In genomic region chr7:99709838-99710541, GRCh38 we compare ENCODE assay signal across 25 cellular contexts. TPM values are rescaled to one million over a fixed set of nuclear protein-coding genes. Genes with fewer than 3 reads are reported as not detected.
"Had no signal": no experiment of that assay in that cellular context is flagged by ENCODE, and none has a peak within 500 bp of the region (broad histone marks: within the 10 kb centered on the region; RNA-seq: fewer than 3 reads in every experiment).

No MANE protein-coding gene starts in this region.

- H3K27ac Mint-ChIP-seq: endodermal cell; immature natural killer cell; natural killer cell; stimulated activated naive B cell treated with anti-CD40 and anti-IgM and Interleukin-4, amounts not matched to agents 10 μg/mL and 1 μg/mL and 100 μg/mL, for 72 hours had no signal

- H3K36me3 ChIP-seq: right atrium auricular region, sigmoid colon, thoracic aorta, transverse colon had no signal

- H3K27me3 ChIP-seq: esophagus muscularis mucosa, right atrium auricular region, sigmoid colon, transverse colon had no signal

- H3K4me1 ChIP-seq: esophagus muscularis mucosa, right atrium auricular region, sigmoid colon, transverse colon had no signal

- FAIRE-seq: kidney had no signal

- H3K36me3 Mint-ChIP-seq: natural killer cell had no signal

- ATAC-seq: left cardiac atrium; natural killer cell; stimulated activated naive B cell treated with anti-CD40 and anti-IgM and Interleukin-4, amounts not matched to agents 10 μg/mL and 1 μg/mL and 100 μg/mL, for 72 hours; stimulated activated naive CD8-positive, alpha-beta T cell treated with anti-CD3 and anti-CD28 coated beads, Interleukin-15, amount 100 ng/mL, for 72 hours had no signal

- H3K9me3 ChIP-seq: transverse colon had no signal

- H3K4me1 Mint-ChIP-seq: endodermal cell; immature natural killer cell; natural killer cell; neural crest cell; stimulated activated naive B cell treated with anti-CD40 and anti-IgM and Interleukin-4, amounts not matched to agents 10 μg/mL and 1 μg/mL and 100 μg/mL, for 72 hours; stimulated activated naive CD8-positive, alpha-beta T cell treated with anti-CD3 and anti-CD28 coated beads, Interleukin-15, amount 100 ng/mL, for 72 hours had no signal

- H3K27ac ChIP-seq: coronary artery, esophagus muscularis mucosa, right atrium auricular region, sigmoid colon, skin epidermis, thoracic aorta, transverse colon had no signal

- H3K9me3 Mint-ChIP-seq: natural killer cell, neural crest cell had no signal

- H3K27me3 Mint-ChIP-seq: stimulated activated naive CD8-positive, alpha-beta T cell treated with anti-CD3 and anti-CD28 coated beads, Interleukin-15, amount 100 ng/mL, for 72 hours had no signal

- H3K4me3 Mint-ChIP-seq: endodermal cell; immature natural killer cell; natural killer cell; neural crest cell; stimulated activated naive B cell treated with anti-CD40 and anti-IgM and Interleukin-4, amounts not matched to agents 10 μg/mL and 1 μg/mL and 100 μg/mL, for 72 hours; stimulated activated naive CD8-positive, alpha-beta T cell treated with anti-CD3 and anti-CD28 coated beads, Interleukin-15, amount 100 ng/mL, for 72 hours had no signal

- H3K4me3 ChIP-seq: coronary artery, esophagus muscularis mucosa, right atrium auricular region, sigmoid colon, skin epidermis, thoracic aorta, transverse colon had no signal

- DNase-seq: effector CD4-positive, alpha-beta T cell; endodermal cell; immature natural killer cell; kidney; left cardiac atrium; natural killer cell; sigmoid colon; stimulated activated CD4-positive, alpha-beta T cell treated with anti-CD3 and anti-CD28 coated beads, Interleukin-2, amount 100 ng/mL, for 24 hours; stimulated activated CD4-positive, alpha-beta T cell treated with anti-CD3 and anti-CD28 coated beads, Interleukin-4, amount 100 ng/mL, for 4 hours; stimulated activated naive B cell treated with anti-CD40 and anti-IgM and Interleukin-4, amounts not matched to agents 10 μg/mL and 1 μg/mL and 100 μg/mL, for 72 hours; stimulated activated naive CD8-positive, alpha-beta T cell treated with anti-CD3 and anti-CD28 coated beads, Interleukin-15, amount 100 ng/mL, for 72 hours; substantia nigra; transverse colon had no signal

RNA-seq across cellular contexts. Expression of gene CYP3A7, which starts 25.0 kb away (rescaled TPM):
- total RNA-seq: chondrocyte, dermis microvascular lymphatic vessel endothelial cell, endodermal cell, fibroblast of villous mesenchyme, kidney, left cardiac atrium, natural killer cell, neural crest cell, osteocyte, posterior vena cava, thoracic aorta had no signal
- polyA plus RNA-seq: immature natural killer cell had no signal

RNA-seq across cellular contexts. Expression of gene CYP3A5, which starts 30.2 kb away (rescaled TPM):
- total RNA-seq: chondrocyte, dermis microvascular lymphatic vessel endothelial cell, myocyte, neural crest cell, osteocyte had no signal
